28 cellular contexts compared by ENCODE assay signal in genomic region chr16:75310541-75310940, GRCh38. TPM values are rescaled to one million over a fixed set of nuclear protein-coding genes. Genes with fewer than 3 reads are reported as not detected.
"Had no signal": no experiment of that assay in that cellular context is flagged by ENCODE, and none has a peak within 500 bp of the region (broad histone marks: within the 10 kb centered on the region; RNA-seq: fewer than 3 reads in every experiment).

No MANE protein-coding gene starts in this region.

- H3K36me3 ChIP-seq: colonic mucosa, neural progenitor cell, transverse colon, vagina had no signal

- DNase-seq: effector CD8-positive, alpha-beta T cell; endodermal cell; foreskin fibroblast; heart left ventricle; hippocampal formation; left cardiac atrium; left lung; mesendoderm; midbrain; naive thymus-derived CD4-positive, alpha-beta T cell; stimulated activated CD4-positive, alpha-beta T cell treated with anti-CD3 and anti-CD28 coated beads, Interleukin-2, amount 100 ng/mL, for 24 hours; stimulated activated CD4-positive, alpha-beta T cell treated with anti-CD3 and anti-CD28 coated beads, Interleukin-4, amount 100 ng/mL, for 24 hours; stimulated activated naive CD4-positive, alpha-beta T cell treated with Interleukin-2 at 50 U/mL for 16 hours; stomach; testis had no signal

- H3K27me3 ChIP-seq: colonic mucosa, gastroesophageal sphincter, left lung, neural progenitor cell, stomach, testis, transverse colon, vagina had no signal

- H3K9me3 Mint-ChIP-seq: dendritic cell treated with granulocyte-macrophage colony-stimulating factor and Interleukin-4, amounts not matched to agents 40 ng/mL and 50 ng/mL, for 4 days; endodermal cell; naive thymus-derived CD4-positive, alpha-beta T cell; nephron; neural progenitor cell; stimulated activated effector memory CD8-positive, alpha-beta T cell treated with anti-CD3 and anti-CD28 coated beads, Interleukin-12 subunit alpha, Interleukin-12 subunit beta, amount 100 ng/mL, for 72 hours had no signal

- H3K9me3 ChIP-seq: colonic mucosa, gastroesophageal sphincter, heart left ventricle, left lung, stomach, testis, transverse colon, vagina had no signal

- H3K4me1 Mint-ChIP-seq: stimulated activated effector memory CD8-positive, alpha-beta T cell treated with anti-CD3 and anti-CD28 coated beads, Interleukin-12 subunit alpha, Interleukin-12 subunit beta, amount 100 ng/mL, for 72 hours had no signal

- H3K4me1 ChIP-seq: parathyroid adenoma had no signal

- H3K4me3 Mint-ChIP-seq: dendritic cell treated with granulocyte-macrophage colony-stimulating factor and Interleukin-4, amounts not matched to agents 40 ng/mL and 50 ng/mL, for 4 days; endodermal cell; naive thymus-derived CD4-positive, alpha-beta T cell; nephron; neural progenitor cell; stimulated activated effector memory CD8-positive, alpha-beta T cell treated with anti-CD3 and anti-CD28 coated beads, Interleukin-12 subunit alpha, Interleukin-12 subunit beta, amount 100 ng/mL, for 72 hours had no signal

- H3K4me3 ChIP-seq: colonic mucosa, gastroesophageal sphincter, heart left ventricle, left lung, neural progenitor cell, stomach, testis, transverse colon, vagina had no signal

- ATAC-seq: esophagus mucosa; gastroesophageal sphincter; heart left ventricle; left cardiac atrium; left lung; naive thymus-derived CD4-positive, alpha-beta T cell; sciatic nerve; stimulated activated effector memory CD8-positive, alpha-beta T cell treated with anti-CD3 and anti-CD28 coated beads, Interleukin-12 subunit alpha, Interleukin-12 subunit beta, amount 100 ng/mL, for 72 hours had no signal

- H3K27me3 Mint-ChIP-seq: progenitor cell of endocrine pancreas had no signal

- H3K27ac Mint-ChIP-seq: dendritic cell treated with granulocyte-macrophage colony-stimulating factor and Interleukin-4, amounts not matched to agents 40 ng/mL and 50 ng/mL, for 4 days; endodermal cell; naive thymus-derived CD4-positive, alpha-beta T cell; neural progenitor cell; progenitor cell of endocrine pancreas; stimulated activated effector memory CD8-positive, alpha-beta T cell treated with anti-CD3 and anti-CD28 coated beads, Interleukin-12 subunit alpha, Interleukin-12 subunit beta, amount 100 ng/mL, for 72 hours had no signal

- H3K27ac ChIP-seq: colonic mucosa, epithelial cell of prostate, gastroesophageal sphincter, heart left ventricle, left lung, neural progenitor cell, parathyroid adenoma, stomach, testis, vagina had no signal

RNA-seq across cellular contexts. Expression of gene BCAR1, which starts 59.1 kb away (rescaled TPM):
- total RNA-seq: naive thymus-derived CD4-positive, alpha-beta T cell had no signal
